In the genomic region with DNA sequence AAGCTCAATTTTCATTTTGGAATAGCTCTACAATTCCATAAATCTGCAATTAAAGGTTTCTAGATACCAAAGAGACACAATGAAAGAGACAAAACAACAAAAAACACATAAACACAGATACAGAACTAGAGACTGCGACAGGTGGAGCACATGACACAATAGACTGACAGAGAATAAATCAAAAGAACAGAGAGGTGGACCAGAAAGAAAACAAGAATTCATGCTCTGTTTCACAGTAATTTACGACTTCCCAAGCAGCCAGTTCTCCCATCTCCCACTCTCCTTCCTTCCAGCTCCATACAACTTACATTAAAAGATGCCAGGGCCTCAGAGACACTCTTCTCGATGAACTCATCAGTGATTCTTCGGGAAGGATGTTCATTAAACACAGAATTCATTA, we compare ENCODE assay signal across 17 cellular contexts. TPM values are rescaled to one million over a fixed set of nuclear protein-coding genes. Genes with fewer than 3 reads are reported as not detected.
DNase-seq lines count a peak whose midpoint lies in the region; ATAC-seq and TF ChIP-seq lines count a peak whose summit lies in the region.
"Had no signal": no experiment of that assay in that cellular context is flagged by ENCODE, and none has a peak within 500 bp of the region (broad histone marks: within the 10 kb centered on the region; RNA-seq: fewer than 3 reads in every experiment).

No MANE protein-coding gene starts in this region.

- CTCF ChIA-PET in HEK293T (lab: Yijun Ruan, JAX) = interaction anchor here (0.9 kb wide), 1 partner anchor 15 kb away, joined by 4 read pairs; a partner anchor contains a TSS

- H3K27me3 ChIP-seq in psoas muscle (ENCODE audit: insufficient read depth in 3 of 3, low read length in 2 of 3) = no peaks in the 10 kb centered on the region

- WGBS in psoas muscle, 3 donors = 83 to 88% (median 87%) methylated on average over 4 of the region's 4 CpGs

- H3K9me3 ChIP-seq in psoas muscle = no peaks in the 10 kb centered on the region
- H3K9me3 ChIP-seq: Caco-2 had no signal

- peak overlapping the region; percentile 19 for H3K27ac ChIP-seq in psoas muscle

- H3K4me1 ChIP-seq in psoas muscle = peaks cover 13% of the 10 kb centered on the region
- H3K4me1 ChIP-seq: Caco-2 had no signal

- intact Hi-C loops in psoas muscle (cut with DNase I) = no loop called here

- H3K36me3 ChIP-seq in psoas muscle (ENCODE audit: insufficient read depth in 1 of 2, low read depth in 1 of 2) = peaks cover 6 to 83% of the 10 kb centered on the region in 2 donors

- ATAC-seq in psoas muscle = no peak
- ATAC-seq: Panc1, Right ventricle myocardium inferior had no signal

- H3K4me3 ChIP-seq in foreskin fibroblast (ENCODE audit: low read depth in 1 of 2, low read length in 2 of 2) (peak overlapping the region; percentile 12 to 16), psoas muscle (no peak overlapping the region)

- TF ChIP-seq CTCF in foreskin fibroblast (IDR thresholded peaks at IDR 0.05; ENCODE audit: low read depth, low read length) (no peak), psoas muscle (IDR thresholded peaks at IDR 0.05) (no peak)

- DNase-seq in NCI-H748 (lab: John Stamatoyannopoulos, UW; ENCODE audit: unreplicated experiment) = peak; percentile 5
- DNase-seq in NCI-H748 treated with DMSO at 0.1 percent for 48 hours (lab: John Stamatoyannopoulos, UW) = no peak
- no peak for DNase-seq in HEK293T (ENCODE audit: extremely low spot score)
- no peak for DNase-seq in foreskin fibroblast
- no peak for DNase-seq in psoas muscle
- DNase-seq in NCI-H2227 (lab: John Stamatoyannopoulos, UW; ENCODE audit: unreplicated experiment) = no peak
- no peak for DNase-seq in NCI-H2171 treated with DMSO at 0.1 percent for 48 hours (lab: John Stamatoyannopoulos, UW)
- DNase-seq in Ammon's horn (ENCODE audit: low spot score) = no peak
- DNase-seq: Caco-2, DMS79 treated with DMSO at 0.1 percent for 48 hours, KG1, NCI-H1092, NCI-H446, NCI-H774 had no signal

- POLR2A ChIA-PET in HEK293T (lab: Yijun Ruan, JAX) = interaction anchor here (0.9 to 3.4 kb wide), 4 partner anchors 12 to 22 kb away, joined by 3 to 20 read pairs (median 12); a partner anchor contains a TSS

TF ChIP-seq in HEK293T, 16 proteins besides CTCF, POLR2A, EP300 and RAD21:
- TF ChIP-seq SP1 (IDR thresholded peaks at IDR 0.05) = no peak
- TF ChIP-seq SUZ12 (IDR thresholded peaks at IDR 0.05) = no peak
- TF ChIP-seq, protein P1, sequence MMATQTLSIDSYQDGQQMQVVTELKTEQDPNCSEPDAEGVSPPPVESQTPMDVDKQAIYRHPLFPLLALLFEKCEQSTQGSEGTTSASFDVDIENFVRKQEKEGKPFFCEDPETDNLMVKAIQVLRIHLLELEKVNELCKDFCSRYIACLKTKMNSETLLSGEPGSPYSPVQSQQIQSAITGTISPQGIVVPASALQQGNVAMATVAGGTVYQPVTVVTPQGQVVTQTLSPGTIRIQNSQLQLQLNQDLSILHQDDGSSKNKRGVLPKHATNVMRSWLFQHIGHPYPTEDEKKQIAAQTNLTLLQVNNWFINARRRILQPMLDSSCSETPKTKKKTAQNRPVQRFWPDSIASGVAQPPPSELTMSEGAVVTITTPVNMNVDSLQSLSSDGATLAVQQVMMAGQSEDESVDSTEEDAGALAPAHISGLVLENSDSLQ (IDR thresholded peaks at IDR 0.05) = peak; percentile 89

RNA-seq across cellular contexts. Expression of a gene that starts 15.1 kb away (rescaled TPM):
- 100 to 1,000 TPM in 3 of 4 donors, 10 to 100 TPM in 1; 82.9 to 254 (median 174) TPM for total RNA-seq in psoas muscle
- 100 to 1,000 TPM; 193 to 527 (median 243) TPM for polyA plus RNA-seq in psoas muscle

RNA-seq across cellular contexts. Expression of a gene that starts 15.4 kb away (rescaled TPM):
- 10 to 100 TPM; 14.6 to 59.7 (median 38.0) TPM for total RNA-seq in psoas muscle
- polyA plus RNA-seq in psoas muscle = 10 to 100 TPM; 23.5 to 36.9 (median 28.1) TPM

RNA-seq across cellular contexts. Expression of a gene that starts 22.0 kb away (rescaled TPM):
- total RNA-seq in psoas muscle = 10 to 100 TPM in 1 of 4 donors, 1 to 10 TPM in 2, under 1 TPM in 1; 0.42 to 12.3 (median 4.9) TPM
- 10 to 100 TPM in 1 of 3 donors, 1 to 10 TPM in 2; 6.6 to 14.7 (median 7.4) TPM for polyA plus RNA-seq in psoas muscle
- polyA plus RNA-seq: CD14-positive monocyte had no signal

RNA-seq across cellular contexts. Expression of a gene that starts 22.1 kb away (rescaled TPM):
- total RNA-seq in psoas muscle = 10 to 100 TPM; 30.5 to 62.5 (median 48.9) TPM
- 100 to 1,000 TPM in 1 of 3 donors, 10 to 100 TPM in 2; 59.9 to 139 (median 98.1) TPM for polyA plus RNA-seq in psoas muscle

RNA-seq across cellular contexts. Expression of a gene that starts 23.9 kb away (rescaled TPM):
- 10 to 100 TPM; 19.3 to 36.3 (median 23.1) TPM for total RNA-seq in psoas muscle
- 10 to 100 TPM; 22.8 to 34.8 (median 29.4) TPM for polyA plus RNA-seq in psoas muscle
